8 cellular contexts compared by ENCODE assay signal in genomic region chr16:46830902-46831647, GRCh38. TPM values are rescaled to one million over a fixed set of nuclear protein-coding genes. Genes with fewer than 3 reads are reported as not detected.
DNase-seq lines count a peak whose midpoint lies in the region; ATAC-seq and TF ChIP-seq lines count a peak whose summit lies in the region.

Gene C16orf87 (minus strand): TSS chr16:46831180. CDS start chr16:46831149, 31 bp downstream.

- no peaks in the 10 kb centered on the region for H3K9me3 ChIP-seq in SK-N-MC (ENCODE audit: low read depth, low read length)
- H3K9me3 ChIP-seq in thoracic aorta = no peaks in the 10 kb centered on the region

- H3K4me1 Mint-ChIP-seq in HFFc6 (ENCODE audit: low read depth) = peaks cover 41% of the 10 kb centered on the region
- H3K4me1 Mint-ChIP-seq in activated naive CD4-positive, alpha-beta T cell treated with anti-CD3 and anti-CD28 coated beads, Interleukin-2, amount 10 ng/mL, durations not matched to agents 7 days and 5 days = peaks cover 32% of the 10 kb centered on the region

- TF ChIP-seq CTCF in HFFc6 (IDR thresholded peaks at IDR 0.05) = no peak
- no peak for TF ChIP-seq CTCF in NB4 (IDR thresholded peaks at IDR 0.05; ENCODE audit: low read depth, low read length)
- TF ChIP-seq CTCF in omental fat pad (IDR thresholded peaks at IDR 0.05) = no peak
- no peak for TF ChIP-seq CTCF in thoracic aorta (IDR thresholded peaks at IDR 0.05)

- peaks cover 2% of the 10 kb centered on the region; the same call in 1 of the 2 replicates for H3K27me3 Mint-ChIP-seq in HFFc6 (ENCODE audit: insufficient read depth)
- H3K27me3 Mint-ChIP-seq in activated naive CD4-positive, alpha-beta T cell treated with anti-CD3 and anti-CD28 coated beads, Interleukin-2, amount 10 ng/mL, durations not matched to agents 7 days and 5 days = peaks cover 28% of the 10 kb centered on the region

- peak; percentile 83 for TF ChIP-seq POLR2A in NB4 (IDR thresholded peaks at IDR 0.05; ENCODE audit: extremely low read depth, insufficient read length)

- no peaks in the 10 kb centered on the region for H3K27me3 ChIP-seq in thoracic aorta (replicated peaks; ENCODE audit: insufficient read depth)

- H3K9ac ChIP-seq in SK-N-MC (ENCODE audit: insufficient read length) = peak within 1 kb of the TSS; percentile 87

- H3K27ac ChIP-seq in SK-N-MC = peak within 1 kb of the TSS; percentile 64; the same call in 1 of the 2 replicates
- H3K27ac ChIP-seq in thoracic aorta = peak within 1 kb of the TSS; percentile 76 to 79

- peak within 1 kb of the TSS; percentile 95 for H3K4me3 Mint-ChIP-seq in HFFc6
- H3K4me3 Mint-ChIP-seq in activated naive CD4-positive, alpha-beta T cell treated with anti-CD3 and anti-CD28 coated beads, Interleukin-2, amount 10 ng/mL, durations not matched to agents 7 days and 5 days = peak within 1 kb of the TSS; percentile 91

- peak; percentile 100 for ATAC-seq in omental fat pad (ENCODE audit: low FRiP score)
- peak; percentile 97 for ATAC-seq in thoracic aorta (ENCODE audit: insufficient number of reproducible peaks, low FRiP score, low read depth)

- H3K4me3 ChIP-seq in NB4 (ENCODE audit: low read depth, low read length) (peak within 1 kb of the TSS; percentile 90), SK-N-MC (peak within 1 kb of the TSS; percentile 85), thoracic aorta (peak within 1 kb of the TSS; percentile 90)

- peaks cover 7 to 11% of the 10 kb centered on the region in 2 donors for H3K4me1 ChIP-seq in thoracic aorta (ENCODE audit: control insufficient read depth in 1 of 2, low read depth in 2 of 2)

- CTCF ChIA-PET in activated naive CD4-positive, alpha-beta T cell treated with anti-CD3 and anti-CD28 coated beads, Interleukin-2, amount 10 ng/mL, durations not matched to agents 7 days and 5 days (lab: Charles Lee) = interaction anchor here (0.7 to 1.0 kb wide), 2 partner anchors 23 to 120 kb away, joined by 3 read pairs; no protein-coding TSS in a partner anchor

- H3K27ac Mint-ChIP-seq in HFFc6 = peak within 1 kb of the TSS; percentile 88
- H3K27ac Mint-ChIP-seq in activated naive CD4-positive, alpha-beta T cell treated with anti-CD3 and anti-CD28 coated beads, Interleukin-2, amount 10 ng/mL, durations not matched to agents 7 days and 5 days = peak within 1 kb of the TSS; percentile 96

- DNase-seq in GM04504 (ENCODE audit: low read depth) (peak; percentile 85), HFFc6 (peak; percentile 91), NB4 (ENCODE audit: low read depth) (peak; percentile 96), SK-N-MC (ENCODE audit: low read depth, low spot score) (no peak), globus pallidus (ENCODE audit: low spot score) (peak; percentile 96), omental fat pad (ENCODE audit: low spot score) (peak; percentile 62), thoracic aorta (ENCODE audit: low spot score) (peak; percentile 76)
- peak; percentile 94 for DNase-seq in activated naive CD4-positive, alpha-beta T cell treated with anti-CD3 and anti-CD28 coated beads, Interleukin-2, amount 10 ng/mL, durations not matched to agents 7 days and 5 days

- no peaks in the 10 kb centered on the region for H3K9me3 Mint-ChIP-seq in HFFc6
- no peaks in the 10 kb centered on the region for H3K9me3 Mint-ChIP-seq in activated naive CD4-positive, alpha-beta T cell treated with anti-CD3 and anti-CD28 coated beads, Interleukin-2, amount 10 ng/mL, durations not matched to agents 7 days and 5 days

- H3K36me3 Mint-ChIP-seq in HFFc6 (ENCODE audit: low read depth) = peaks cover 15% of the 10 kb centered on the region
- H3K36me3 Mint-ChIP-seq in activated naive CD4-positive, alpha-beta T cell treated with anti-CD3 and anti-CD28 coated beads, Interleukin-2, amount 10 ng/mL, durations not matched to agents 7 days and 5 days = peaks cover 8% of the 10 kb centered on the region

- H3K36me3 ChIP-seq in SK-N-MC (ENCODE audit: insufficient read depth, low read length) (no peaks in the 10 kb centered on the region), thoracic aorta (no peaks in the 10 kb centered on the region)

RNA-seq across cellular contexts. Expression of gene C16orf87, which starts in this region (rescaled TPM):
- 10 to 100 TPM; 14.6 to 17.5 (median 15.4) TPM for total RNA-seq in HFFc6 (2021; fragmentation: NEBNext Ultra II Directional; extraction: Animal tissue kit (Norgen Biotek cat#: 25700))
- total RNA-seq in omental fat pad = 1 to 10 TPM; 4.0 to 6.6 (median 4.7) TPM
- 1 to 10 TPM; 6.9 to 8.8 TPM for total RNA-seq in thoracic aorta
